Comparison of ENCODE assay signal across 18 cellular contexts in genomic region chr1:157286096-157286495, GRCh38.
DNase-seq lines count a peak whose midpoint lies in the region; ATAC-seq and TF ChIP-seq lines count a peak whose summit lies in the region.
"Had no signal": no experiment of that assay in that cellular context is flagged by ENCODE, and none has a peak within 500 bp of the region (broad histone marks: within the 10 kb centered on the region; RNA-seq: fewer than 3 reads in every experiment).

No MANE protein-coding gene starts in this region.

- no peak overlapping the region for H3K27ac Mint-ChIP-seq in endodermal cell
- H3K27ac Mint-ChIP-seq in osteocyte (ENCODE audit: unreplicated experiment): no peak overlapping the region
- no peak overlapping the region for H3K27ac Mint-ChIP-seq in CD4-positive, alpha-beta T cell
- H3K27ac Mint-ChIP-seq: CD14-positive monocyte; CD4-positive, CD25-positive, alpha-beta regulatory T cell; CD8-positive, alpha-beta T cell had no signal

- TF ChIP-seq CTCF in endodermal cell (conservative IDR thresholded peaks at IDR 0.05): no peak
- no peak for TF ChIP-seq CTCF in osteocyte (IDR thresholded peaks at IDR 0.05)
- TF ChIP-seq CTCF in CD4-positive, alpha-beta T cell (IDR thresholded peaks at IDR 0.05): no peak
- TF ChIP-seq CTCF in foreskin keratinocyte (conservative IDR thresholded peaks at IDR 0.05): no peak

- DNase-seq in endodermal cell (peak; percentile 8), islet precursor cell (peak; percentile 37), osteocyte (ENCODE audit: extremely low spot score, unreplicated experiment) (peak; percentile 36), AML-193 (lab: John Stamatoyannopoulos, UW) (no peak), foreskin keratinocyte (no peak)
- no peak for DNase-seq in CD4-positive, alpha-beta T cell
- DNase-seq: 8988T; BE2C; C1 segment of cervical spinal cord; Caco-2; Calu3; CD4-positive, CD25-positive, alpha-beta regulatory T cell; CD8-positive, alpha-beta T cell; DMS79 treated with DMSO at 0.1 percent for 48 hours; GF-D8 had no signal

- ATAC-seq in CD4-positive, alpha-beta T cell (ENCODE audit: poor library complexity): no peak
- ATAC-seq in foreskin keratinocyte: no peak
- ATAC-seq: A549; CD8-positive, alpha-beta T cell had no signal

- 95 to 100% methylated on average over 2 of the region's 2 CpGs for WGBS in endodermal cell (ENCODE audit: insufficient coverage in 1 of 2, insufficient read length in 1 of 2), 2 experiments

- intact Hi-C loops in CD4-positive, alpha-beta T cell (cut with DNase I, micrococcal nuclease): no loop called here

- H3K9me3 ChIP-seq in endodermal cell (ENCODE audit: control insufficient read depth, low read length): no peaks in the 10 kb centered on the region
- no peaks in the 10 kb centered on the region for H3K9me3 ChIP-seq in CD4-positive, alpha-beta T cell (ENCODE audit: control insufficient read depth, low read length)
- H3K9me3 ChIP-seq: A549, BE2C, BLaER1, Caco-2 had no signal

- H3K27ac ChIP-seq in endodermal cell (ENCODE audit: low read depth, low read length) (no peak overlapping the region), foreskin keratinocyte (no peak overlapping the region)
- H3K27ac ChIP-seq in CD4-positive, alpha-beta T cell (ENCODE audit: low read depth, low read length): no peak overlapping the region
- H3K27ac ChIP-seq: A549, BLaER1 had no signal

- H3K9ac ChIP-seq in endodermal cell (ENCODE audit: extremely low read depth, low read length, poor library complexity, severe bottlenecking): no peak overlapping the region
- H3K9ac ChIP-seq: BLaER1 had no signal

- CTCF ChIA-PET in CD4-positive, alpha-beta T cell (lab: Charles Lee): no interaction called here

- H3K9me3 Mint-ChIP-seq in endodermal cell (no peaks in the 10 kb centered on the region), osteocyte (ENCODE audit: unreplicated experiment) (no peaks in the 10 kb centered on the region)
- no peaks in the 10 kb centered on the region for H3K9me3 Mint-ChIP-seq in CD4-positive, alpha-beta T cell
- H3K9me3 Mint-ChIP-seq: CD8-positive, alpha-beta T cell had no signal

- H3K4me1 ChIP-seq in endodermal cell (ENCODE audit: control insufficient read depth, insufficient read depth, low read length): no peaks in the 10 kb centered on the region
- H3K4me1 ChIP-seq in foreskin keratinocyte: no peaks in the 10 kb centered on the region
- H3K4me1 ChIP-seq: A549, BE2C, Caco-2 had no signal

- H3K4me3 ChIP-seq in endodermal cell (ENCODE audit: low read length): no peak overlapping the region
- H3K4me3 ChIP-seq: A549, BLaER1 had no signal

- peaks cover 5% of the 10 kb centered on the region for H3K4me1 Mint-ChIP-seq in endodermal cell
- no peaks in the 10 kb centered on the region for H3K4me1 Mint-ChIP-seq in osteocyte (ENCODE audit: unreplicated experiment)
- H3K4me1 Mint-ChIP-seq in CD4-positive, alpha-beta T cell (ENCODE audit: low read depth): no peaks in the 10 kb centered on the region
- H3K4me1 Mint-ChIP-seq: CD4-positive, CD25-positive, alpha-beta regulatory T cell had no signal

- POLR2A ChIA-PET in CD4-positive, alpha-beta T cell (lab: Charles Lee): no interaction called here

- H3K27me3 Mint-ChIP-seq in endodermal cell (ENCODE audit: insufficient read depth) (peaks cover 45% of the 10 kb centered on the region), osteocyte (ENCODE audit: unreplicated experiment) (peaks cover 9% of the 10 kb centered on the region)
- peaks cover 67% of the 10 kb centered on the region for H3K27me3 Mint-ChIP-seq in CD4-positive, alpha-beta T cell

- H3K4me3 Mint-ChIP-seq in endodermal cell (no peak overlapping the region), osteocyte (ENCODE audit: unreplicated experiment) (no peak overlapping the region)
- H3K4me3 Mint-ChIP-seq in CD4-positive, alpha-beta T cell: no peak overlapping the region
- H3K4me3 Mint-ChIP-seq: CD14-positive monocyte; CD4-positive, CD25-positive, alpha-beta regulatory T cell; CD8-positive, alpha-beta T cell had no signal

- no peaks in the 10 kb centered on the region for H3K36me3 Mint-ChIP-seq in endodermal cell (ENCODE audit: low read depth)
- H3K36me3 Mint-ChIP-seq in osteocyte (ENCODE audit: unreplicated experiment): no peaks in the 10 kb centered on the region
- H3K36me3 Mint-ChIP-seq in CD4-positive, alpha-beta T cell (ENCODE audit: low read depth): no peaks in the 10 kb centered on the region
- H3K36me3 Mint-ChIP-seq: CD14-positive monocyte; CD4-positive, CD25-positive, alpha-beta regulatory T cell; CD8-positive, alpha-beta T cell had no signal

- no peaks in the 10 kb centered on the region for H3K27me3 ChIP-seq in endodermal cell (ENCODE audit: control insufficient read depth, insufficient read depth, low read length, poor library complexity, severe bottlenecking)
- peaks cover 28% of the 10 kb centered on the region for H3K27me3 ChIP-seq in CD4-positive, alpha-beta T cell (ENCODE audit: control insufficient read depth, insufficient read depth, low read length)
- peaks cover 6% of the 10 kb centered on the region for H3K27me3 ChIP-seq in foreskin keratinocyte
- H3K27me3 ChIP-seq: BLaER1 had no signal

- no peaks in the 10 kb centered on the region for H3K36me3 ChIP-seq in endodermal cell (ENCODE audit: control insufficient read depth, insufficient read depth, low read length)
- H3K36me3 ChIP-seq: BE2C, BLaER1 had no signal

Comparison
In these comparisons a context has a peak if more than half of its experiments do, and no peak if none do; other contexts are left out.
1. DNase-seq: peak in endodermal cell (single experiment), islet precursor cell (single experiment) and osteocyte (single experiment); none in CD4-positive, alpha-beta T cell (0 of 10), AML-193 (0 of 2) and foreskin keratinocyte (0 of 2).